21 cellular contexts compared by ENCODE assay signal in genomic region chr12:25424186-25424854, GRCh38.
"Had no signal": no experiment of that assay in that cellular context is flagged by ENCODE, and none has a peak within 500 bp of the region (broad histone marks: within the 10 kb centered on the region; RNA-seq: fewer than 3 reads in every experiment).

No MANE protein-coding gene starts in this region.

- H3K27ac Mint-ChIP-seq: activated naive CD8-positive, alpha-beta T cell treated with anti-CD3 and anti-CD28 coated beads for 36 hours; brain; natural killer cell treated with Interleukin-12 subunit alpha and Interleukin-12 subunit beta and Interleukin-15 and Interleukin-18, amount 100 ng/mL, for 72 hours had no signal

- H3K9me3 Mint-ChIP-seq: activated naive CD8-positive, alpha-beta T cell treated with anti-CD3 and anti-CD28 coated beads for 36 hours; central memory CD8-positive, alpha-beta T cell; natural killer cell treated with Interleukin-12 subunit alpha and Interleukin-12 subunit beta and Interleukin-15 and Interleukin-18, amount 100 ng/mL, for 72 hours had no signal

- H3K36me3 Mint-ChIP-seq: activated naive CD8-positive, alpha-beta T cell treated with anti-CD3 and anti-CD28 coated beads for 36 hours; brain; natural killer cell treated with Interleukin-12 subunit alpha and Interleukin-12 subunit beta and Interleukin-15 and Interleukin-18, amount 100 ng/mL, for 72 hours had no signal

- H3K4me3 Mint-ChIP-seq: activated naive CD8-positive, alpha-beta T cell treated with anti-CD3 and anti-CD28 coated beads for 36 hours; brain; central memory CD8-positive, alpha-beta T cell; natural killer cell treated with Interleukin-12 subunit alpha and Interleukin-12 subunit beta and Interleukin-15 and Interleukin-18, amount 100 ng/mL, for 72 hours had no signal

- DNase-seq: activated CD4-positive, alpha-beta T cell treated with anti-CD3 and anti-CD28 coated beads, Interleukin-2, amount 50 U/mL, for 4 hours; activated naive CD8-positive, alpha-beta T cell treated with anti-CD3 and anti-CD28 coated beads for 36 hours; amygdala; colonic mucosa; hippocampal formation; left cardiac atrium; lower lobe of right lung; nucleus accumbens; posterior cingulate gyrus; retina; stimulated activated CD4-positive, alpha-beta T cell treated with anti-CD3 and anti-CD28 coated beads, Interleukin-12 subunit alpha, Interleukin-12 subunit beta, amount 100 ng/mL, for 4 hours; stimulated activated CD4-positive, alpha-beta T cell treated with anti-CD3 and anti-CD28 coated beads, Interleukin-1b, Interleukin-23, amount 100 ng/mL, for 48 hours; stimulated activated naive CD4-positive, alpha-beta T cell treated with Interleukin-2 at 50 U/mL for 16 hours; SW 1271; T-helper 2 cell; transverse colon; uterus; WERI-Rb-1 had no signal

- H3K27me3 Mint-ChIP-seq: activated naive CD8-positive, alpha-beta T cell treated with anti-CD3 and anti-CD28 coated beads for 36 hours; central memory CD8-positive, alpha-beta T cell had no signal

- H3K36me3 ChIP-seq: colonic mucosa, lower lobe of right lung, transverse colon, uterus, WERI-Rb-1 had no signal

- H3K9me3 ChIP-seq: colonic mucosa, lower lobe of right lung, transverse colon, uterus had no signal

- H3K4me1 ChIP-seq: colonic mucosa, lower lobe of right lung, uterus had no signal

- H3K27me3 ChIP-seq: colonic mucosa, transverse colon, uterus had no signal

- H3K4me1 Mint-ChIP-seq: activated naive CD8-positive, alpha-beta T cell treated with anti-CD3 and anti-CD28 coated beads for 36 hours; brain; central memory CD8-positive, alpha-beta T cell had no signal

- H3K4me3 ChIP-seq: colonic mucosa, lower lobe of right lung, transverse colon, uterus had no signal

- H3K27ac ChIP-seq: colonic mucosa, lower lobe of right lung, uterus, WERI-Rb-1 had no signal
